Comparison of ENCODE assay signal across 8 cellular contexts in genomic region chr7:151232272-151233110, GRCh38. TPM values are rescaled to one million over a fixed set of nuclear protein-coding genes. Genes with fewer than 3 reads are reported as not detected.
DNase-seq lines count a peak whose midpoint lies in the region; ATAC-seq and TF ChIP-seq lines count a peak whose summit lies in the region.

Gene CHPF2, plus strand, starts transcription at chr7:151232483. Its CDS starts 1,529 bp downstream, at chr7:151234012.

- H3K27me3 ChIP-seq in right lobe of liver: no peaks in the 10 kb centered on the region

- H3K9me3 ChIP-seq in right lobe of liver: no peaks in the 10 kb centered on the region

- peak within 1 kb of the TSS; percentile 94 to 98 (median 97) for H3K4me3 ChIP-seq in right lobe of liver

- H3K36me3 ChIP-seq in right lobe of liver: peaks cover 0 to 19% (median 0%) of the 10 kb centered on the region in 4 donors

- peak within 1 kb of the TSS; percentile 51 to 80 (median 61) for H3K27ac ChIP-seq in right lobe of liver

- TF ChIP-seq POLR2A in right lobe of liver (IDR thresholded peaks at IDR 0.05): peak; percentile 76

- under 1% methylated on average over 20 of the region's 87 CpGs for WGBS in right lobe of liver (ENCODE audit: insufficient coverage, low coverage, low lambda C conversion rate, missing lambda C conversion rate)

- ATAC-seq in HG03457 (IDR thresholded peaks at IDR 0.05; ENCODE audit: unreplicated experiment) (peak; percentile 95), right lobe of liver (peak; percentile 94 to 98 (median 96))

- DNase-seq in C1 segment of cervical spinal cord (lab: John Stamatoyannopoulos, UW) (peak in 13 of 14 donors; percentile 68 to 90 (median 83)), GM19240 (ENCODE audit: insufficient read length, low spot score) (peak; percentile 98), NCI-H748 treated with DMSO at 0.1 percent for 48 hours (lab: John Stamatoyannopoulos, UW) (peak; percentile 62), dermis blood vessel endothelial cell (peak; percentile 92), right lobe of liver (peak; percentile 95 to 96 (median 95))
- DNase-seq in activated CD4-positive, alpha-beta T cell treated with anti-CD3 and anti-CD28 coated beads, Interleukin-2, amount 50 U/mL, for 48 hours: peak; percentile 91 to 94
- DNase-seq in stimulated activated CD4-positive, alpha-beta T cell treated with anti-CD3 and anti-CD28 coated beads, Interleukin-4, amount 100 ng/mL, for 4 hours: peak; percentile 86 to 89

- peaks cover 0 to 21% (median 8%) of the 10 kb centered on the region in 4 donors for H3K4me1 ChIP-seq in right lobe of liver

- intact Hi-C loops in right lobe of liver (cut with DNase I): no loop called here

- no peak for TF ChIP-seq CTCF in right lobe of liver (IDR thresholded peaks at IDR 0.05)

RNA-seq across cellular contexts. Expression of gene CHPF2, which starts in this region (rescaled TPM):
- total RNA-seq in dermis blood vessel endothelial cell: 49.9 and 66.1 TPM in 2 replicates
- 10 to 100 TPM; 11.9 to 20.7 (median 17.7) TPM for total RNA-seq in right lobe of liver

Comparison
In these comparisons a context has a peak if more than half of its experiments do, and no peak if none do; other contexts are left out.
1. Peak in every context shown above with its lines: DNase-seq, ATAC-seq, H3K4me3 ChIP-seq and H3K27ac ChIP-seq.